14 cellular contexts compared by ENCODE assay signal in the genomic region with DNA sequence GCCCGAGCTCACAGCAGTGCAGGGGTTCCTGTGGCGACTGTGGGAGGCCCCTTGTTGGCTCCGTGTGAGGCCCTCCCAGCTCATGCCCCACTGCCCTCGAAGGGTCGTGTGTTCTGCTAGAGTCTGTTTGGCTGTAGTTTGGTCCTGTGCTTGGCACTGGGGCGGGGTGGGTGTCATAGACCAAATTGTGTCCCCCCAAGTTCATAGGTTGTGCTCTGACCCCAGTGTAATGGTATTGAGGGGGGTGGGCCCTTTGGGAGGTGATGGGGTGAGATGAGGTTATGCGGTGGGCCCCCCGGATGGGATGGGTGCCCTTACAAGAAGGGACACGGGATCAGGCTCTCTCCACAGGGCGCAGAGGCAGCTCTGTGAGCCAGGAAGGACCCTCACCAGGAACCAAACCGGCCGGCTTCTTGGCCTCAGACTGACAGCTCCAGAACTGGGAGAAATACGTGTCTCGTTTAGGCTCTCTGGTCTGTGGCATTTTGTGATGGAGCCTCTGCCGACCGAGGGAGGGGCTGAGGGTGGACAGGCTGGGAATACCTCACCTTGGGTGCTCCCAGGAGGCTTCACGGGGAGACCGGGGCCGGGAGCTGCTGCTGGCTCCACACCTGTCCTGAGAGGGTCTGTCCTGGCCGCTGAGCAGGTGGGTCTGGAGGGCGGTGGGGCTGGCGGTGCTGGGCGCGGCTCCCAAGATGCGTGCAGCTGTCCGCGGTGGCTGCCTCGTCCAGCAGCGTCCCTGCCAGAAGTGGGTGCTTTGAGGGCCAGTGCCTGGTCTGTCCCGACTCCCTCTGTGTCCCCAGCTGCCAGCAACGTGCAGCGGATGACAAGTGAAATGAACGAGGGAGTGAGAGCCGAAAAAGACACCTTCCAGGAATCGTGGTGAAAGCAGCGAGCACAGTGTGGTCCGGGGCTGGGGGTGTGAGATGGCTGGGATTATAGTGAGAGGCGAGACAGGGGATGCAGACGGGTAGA.
DNase-seq lines count a peak whose midpoint lies in the region; ATAC-seq, FAIRE-seq and TF ChIP-seq lines count a peak whose summit lies in the region.
"Had no signal": no experiment of that assay in that cellular context is flagged by ENCODE, and none has a peak within 500 bp of the region (broad histone marks: within the 10 kb centered on the region; RNA-seq: fewer than 3 reads in every experiment).

No MANE protein-coding gene starts in this region.

- H3K27ac Mint-ChIP-seq in activated naive CD4-positive, alpha-beta T cell treated with anti-CD3 and anti-CD28 coated beads, Interleukin-2, amount 10 ng/mL, durations not matched to agents 7 days and 5 days, result peak overlapping the region; percentile 78
- no peak overlapping the region for H3K27ac Mint-ChIP-seq in activated naive CD4-positive, alpha-beta T cell treated with anti-CD3 and anti-CD28 coated beads for 36 hours
- no peak overlapping the region for H3K27ac Mint-ChIP-seq in activated CD4-positive, alpha-beta T cell treated with anti-CD3 and anti-CD28 coated beads for 36 hours

- peaks cover 74% of the 10 kb centered on the region for H3K4me1 ChIP-seq in left ventricle myocardium inferior
- H3K4me1 ChIP-seq in osteoblast (ENCODE audit: insufficient read depth, low read length), result no peaks in the 10 kb centered on the region
- H3K4me1 ChIP-seq in upper lobe of right lung, result peaks cover 43% of the 10 kb centered on the region

- no peak for ATAC-seq in upper lobe of right lung
- ATAC-seq in activated CD4-positive, alpha-beta T cell treated with anti-CD3 and anti-CD28 coated beads for 36 hours, result no peak

- no peak overlapping the region for H3K4me3 Mint-ChIP-seq in activated naive CD4-positive, alpha-beta T cell treated with anti-CD3 and anti-CD28 coated beads, Interleukin-2, amount 10 ng/mL, durations not matched to agents 7 days and 5 days
- H3K4me3 Mint-ChIP-seq in activated naive CD4-positive, alpha-beta T cell treated with anti-CD3 and anti-CD28 coated beads for 36 hours, result no peak overlapping the region
- H3K4me3 Mint-ChIP-seq in activated CD4-positive, alpha-beta T cell treated with anti-CD3 and anti-CD28 coated beads for 36 hours, result no peak overlapping the region

- CTCF ChIA-PET in activated naive CD4-positive, alpha-beta T cell treated with anti-CD3 and anti-CD28 coated beads, Interleukin-2, amount 10 ng/mL, durations not matched to agents 7 days and 5 days (lab: Charles Lee), result no interaction called here
- CTCF ChIA-PET in activated naive CD4-positive, alpha-beta T cell treated with anti-CD3 and anti-CD28 coated beads for 36 hours (lab: Charles Lee), result no interaction called here
- CTCF ChIA-PET in activated CD4-positive, alpha-beta T cell treated with anti-CD3 and anti-CD28 coated beads for 36 hours (lab: Charles Lee), result interaction anchor here (1.2 kb wide), 1 partner anchor 67 kb away, joined by 4 read pairs; no protein-coding TSS in a partner anchor

- H3K9me3 Mint-ChIP-seq in activated naive CD4-positive, alpha-beta T cell treated with anti-CD3 and anti-CD28 coated beads, Interleukin-2, amount 10 ng/mL, durations not matched to agents 7 days and 5 days, result peaks cover under 1% of the 10 kb centered on the region
- no peaks in the 10 kb centered on the region for H3K9me3 Mint-ChIP-seq in activated naive CD4-positive, alpha-beta T cell treated with anti-CD3 and anti-CD28 coated beads for 36 hours
- no peaks in the 10 kb centered on the region for H3K9me3 Mint-ChIP-seq in activated CD4-positive, alpha-beta T cell treated with anti-CD3 and anti-CD28 coated beads for 36 hours (ENCODE audit: low read depth)

- H3K27me3 ChIP-seq in left ventricle myocardium inferior (ENCODE audit: low read depth), result no peaks in the 10 kb centered on the region
- no peaks in the 10 kb centered on the region for H3K27me3 ChIP-seq in osteoblast (ENCODE audit: insufficient read depth, low read length)
- no peaks in the 10 kb centered on the region for H3K27me3 ChIP-seq in upper lobe of right lung

- H4K20me1 ChIP-seq in osteoblast (ENCODE audit: insufficient read depth, low read length), result peaks cover 26% of the 10 kb centered on the region

- TF ChIP-seq CTCF in left ventricle myocardium inferior (IDR thresholded peaks at IDR 0.05; ENCODE audit: borderline replicate concordance), result no peak
- TF ChIP-seq CTCF in osteoblast (IDR thresholded peaks at IDR 0.05; ENCODE audit: extremely low read depth, low read depth, low read length), result no peak
- no peak for TF ChIP-seq CTCF in upper lobe of right lung (IDR thresholded peaks at IDR 0.05)

- no peak for FAIRE-seq in GM19239 (lab: Jason Lieb, UNC)
- FAIRE-seq: endothelial cell of umbilical vein had no signal

- H3K4me2 ChIP-seq in osteoblast (ENCODE audit: insufficient read depth, low read length), result no peak overlapping the region

- no peak overlapping the region for H2AFZ ChIP-seq in osteoblast (ENCODE audit: low read length)

- H3K79me2 ChIP-seq in osteoblast (ENCODE audit: insufficient read depth, low read length), result peaks cover 7% of the 10 kb centered on the region

- POLR2A ChIA-PET in activated CD4-positive, alpha-beta T cell treated with anti-CD3 and anti-CD28 coated beads for 36 hours (lab: Charles Lee), result no interaction called here

- no peaks in the 10 kb centered on the region for H3K36me3 ChIP-seq in left ventricle myocardium inferior
- no peaks in the 10 kb centered on the region for H3K36me3 ChIP-seq in osteoblast (ENCODE audit: insufficient read depth, low read length)
- no peaks in the 10 kb centered on the region for H3K36me3 ChIP-seq in upper lobe of right lung

- H3K9me3 ChIP-seq in left ventricle myocardium inferior (replicated peaks) (peaks cover 1% of the 10 kb centered on the region), osteoblast (ENCODE audit: low read depth, low read length) (no peaks in the 10 kb centered on the region), upper lobe of right lung (no peaks in the 10 kb centered on the region)

- DNase-seq in activated naive CD4-positive, alpha-beta T cell treated with anti-CD3 and anti-CD28 coated beads, Interleukin-2, amount 10 ng/mL, durations not matched to agents 7 days and 5 days, result no peak
- DNase-seq in activated naive CD4-positive, alpha-beta T cell treated with anti-CD3 and anti-CD28 coated beads for 36 hours, result no peak
- DNase-seq in left ventricle myocardium inferior (peak; percentile 31), osteoblast (ENCODE audit: insufficient read length, low spot score, missing footprints) (peak; percentile 66), upper lobe of right lung (peak; percentile 61), GM19239 (ENCODE audit: insufficient read length, low spot score) (no peak), NCI-H2081 treated with DMSO at 0.1 percent for 48 hours (lab: John Stamatoyannopoulos, UW) (no peak)
- no peak for DNase-seq in activated CD4-positive, alpha-beta T cell treated with anti-CD3 and anti-CD28 coated beads for 36 hours
- DNase-seq: activated T-cell treated with anti-CD3 and anti-CD28 coated beads, Interleukin-2, amount 50 U/mL, for 48 hours; NCI-H446 treated with DMSO at 0.1 percent for 48 hours; SIG-M5; stimulated activated CD4-positive, alpha-beta T cell treated with anti-CD3 and anti-CD28 coated beads, Interleukin-4, amount 100 ng/mL, for 1 hour had no signal

- peak overlapping the region; percentile 90 for H3K27ac ChIP-seq in left ventricle myocardium inferior (replicated peaks)
- no peak overlapping the region for H3K27ac ChIP-seq in osteoblast (ENCODE audit: low read depth, low read length)
- H3K27ac ChIP-seq in upper lobe of right lung, result no peak overlapping the region
- H3K27ac ChIP-seq: VCaP had no signal

- intact Hi-C loops in activated naive CD4-positive, alpha-beta T cell treated with anti-CD3 and anti-CD28 coated beads for 36 hours (cut with micrococcal nuclease), result no loop called here
- intact Hi-C loops in left ventricle myocardium inferior (cut with micrococcal nuclease), result no loop called here
- intact Hi-C loops in upper lobe of right lung (cut with DNase I), result no loop called here
- intact Hi-C loops in activated CD4-positive, alpha-beta T cell treated with anti-CD3 and anti-CD28 coated beads for 36 hours (cut with DNase I, micrococcal nuclease), result no loop called here

- peaks cover 16% of the 10 kb centered on the region for H3K4me1 Mint-ChIP-seq in activated naive CD4-positive, alpha-beta T cell treated with anti-CD3 and anti-CD28 coated beads, Interleukin-2, amount 10 ng/mL, durations not matched to agents 7 days and 5 days
- H3K4me1 Mint-ChIP-seq in activated naive CD4-positive, alpha-beta T cell treated with anti-CD3 and anti-CD28 coated beads for 36 hours (ENCODE audit: low read depth), result peaks cover 28% of the 10 kb centered on the region
- peaks cover 22% of the 10 kb centered on the region for H3K4me1 Mint-ChIP-seq in activated CD4-positive, alpha-beta T cell treated with anti-CD3 and anti-CD28 coated beads for 36 hours

- H3K4me3 ChIP-seq in left ventricle myocardium inferior (peak overlapping the region; percentile 44), osteoblast (ENCODE audit: insufficient read depth, low read length) (no peak overlapping the region), upper lobe of right lung (no peak overlapping the region)

- H3K36me3 Mint-ChIP-seq in activated naive CD4-positive, alpha-beta T cell treated with anti-CD3 and anti-CD28 coated beads, Interleukin-2, amount 10 ng/mL, durations not matched to agents 7 days and 5 days, result no peaks in the 10 kb centered on the region
- H3K36me3 Mint-ChIP-seq in activated naive CD4-positive, alpha-beta T cell treated with anti-CD3 and anti-CD28 coated beads for 36 hours (ENCODE audit: low read depth), result no peaks in the 10 kb centered on the region
- no peaks in the 10 kb centered on the region for H3K36me3 Mint-ChIP-seq in activated CD4-positive, alpha-beta T cell treated with anti-CD3 and anti-CD28 coated beads for 36 hours (ENCODE audit: low read depth)

- H3K27me3 Mint-ChIP-seq in activated naive CD4-positive, alpha-beta T cell treated with anti-CD3 and anti-CD28 coated beads, Interleukin-2, amount 10 ng/mL, durations not matched to agents 7 days and 5 days, result no peaks in the 10 kb centered on the region
- no peaks in the 10 kb centered on the region for H3K27me3 Mint-ChIP-seq in activated naive CD4-positive, alpha-beta T cell treated with anti-CD3 and anti-CD28 coated beads for 36 hours (ENCODE audit: low read depth)
- no peaks in the 10 kb centered on the region for H3K27me3 Mint-ChIP-seq in activated CD4-positive, alpha-beta T cell treated with anti-CD3 and anti-CD28 coated beads for 36 hours

Comparison
In these comparisons a context has a peak if more than half of its experiments do, and no peak if none do; other contexts are left out.
1. DNase-seq: peak in left ventricle myocardium inferior (single experiment), osteoblast (single experiment) and upper lobe of right lung (single experiment); none in activated naive CD4-positive, alpha-beta T cell treated with anti-CD3 and anti-CD28 coated beads, Interleukin-2, amount 10 ng/mL, durations not matched to agents 7 days and 5 days (single experiment), activated naive CD4-positive, alpha-beta T cell treated with anti-CD3 and anti-CD28 coated beads for 36 hours (single experiment), GM19239 (single experiment), NCI-H2081 treated with DMSO at 0.1 percent for 48 hours (single experiment) and activated CD4-positive, alpha-beta T cell treated with anti-CD3 and anti-CD28 coated beads for 36 hours (single experiment).